Comparison of ENCODE assay signal across 9 cellular contexts in genomic region chr12:94240171-94240570, GRCh38.
DNase-seq lines count a peak whose midpoint lies in the region; ATAC-seq and TF ChIP-seq lines count a peak whose summit lies in the region.
"Had no signal": no experiment of that assay in that cellular context is flagged by ENCODE, and none has a peak within 500 bp of the region (broad histone marks: within the 10 kb centered on the region; RNA-seq: fewer than 3 reads in every experiment).

No MANE protein-coding gene starts in this region.

- TF ChIP-seq CTCF in neutrophil (IDR thresholded peaks at IDR 0.05) (no peak), stomach (IDR thresholded peaks at IDR 0.05) (no peak)

- TF ChIP-seq EP300 in stomach (IDR thresholded peaks at IDR 0.05), result no peak

- H3K9me3 ChIP-seq in neutrophil, result no peaks in the 10 kb centered on the region
- no peaks in the 10 kb centered on the region for H3K9me3 ChIP-seq in stomach

- intact Hi-C loops in stomach (cut with DNase I; ENCODE audit: low total_unique reads), result no loop called here

- H3K4me1 ChIP-seq in neutrophil (ENCODE audit: control insufficient read depth in 1 of 2, insufficient read depth in 1 of 2, low read depth in 1 of 2, low read length in 1 of 2) (peaks cover 29 to 30% of the 10 kb centered on the region in 2 experiments), stomach (no peaks in the 10 kb centered on the region)

- 77 to 95% (median 86%) methylated on average over 1 of the region's 1 CpG for WGBS in stomach, 5 donors

- peak overlapping the region; percentile 46 for H3K27ac ChIP-seq in neutrophil
- no peak overlapping the region for H3K27ac ChIP-seq in stomach

- no peaks in the 10 kb centered on the region for H3K27me3 ChIP-seq in neutrophil
- no peaks in the 10 kb centered on the region for H3K27me3 ChIP-seq in stomach

- DNase-seq in LHCN-M2 (ENCODE audit: low read depth) (peak; percentile 55), stomach (no peak), anterior cingulate cortex (lab: John Stamatoyannopoulos, UW) (no peak), SHP77 (lab: John Stamatoyannopoulos, UW) (no peak)
- no peak for DNase-seq in stimulated activated naive CD4-positive, alpha-beta T cell (lab: John Stamatoyannopoulos, UW)
- DNase-seq: NCI-H226 had no signal

- H3K36me3 ChIP-seq in neutrophil, result peaks cover 90% of the 10 kb centered on the region
- no peaks in the 10 kb centered on the region for H3K36me3 ChIP-seq in stomach

- ATAC-seq in GM18909 (IDR thresholded peaks at IDR 0.05; ENCODE audit: poor library complexity, unreplicated experiment) (peak; percentile 89), HG02763 (IDR thresholded peaks at IDR 0.05; ENCODE audit: unreplicated experiment) (peak; percentile 91)

- TF ChIP-seq POLR2A in stomach (IDR thresholded peaks at IDR 0.05), result no peak

- H3K4me3 ChIP-seq in neutrophil (ENCODE audit: low read depth in 1 of 2, low read length in 1 of 2), result no peak overlapping the region
- no peak overlapping the region for H3K4me3 ChIP-seq in stomach
